In the genomic region with DNA sequence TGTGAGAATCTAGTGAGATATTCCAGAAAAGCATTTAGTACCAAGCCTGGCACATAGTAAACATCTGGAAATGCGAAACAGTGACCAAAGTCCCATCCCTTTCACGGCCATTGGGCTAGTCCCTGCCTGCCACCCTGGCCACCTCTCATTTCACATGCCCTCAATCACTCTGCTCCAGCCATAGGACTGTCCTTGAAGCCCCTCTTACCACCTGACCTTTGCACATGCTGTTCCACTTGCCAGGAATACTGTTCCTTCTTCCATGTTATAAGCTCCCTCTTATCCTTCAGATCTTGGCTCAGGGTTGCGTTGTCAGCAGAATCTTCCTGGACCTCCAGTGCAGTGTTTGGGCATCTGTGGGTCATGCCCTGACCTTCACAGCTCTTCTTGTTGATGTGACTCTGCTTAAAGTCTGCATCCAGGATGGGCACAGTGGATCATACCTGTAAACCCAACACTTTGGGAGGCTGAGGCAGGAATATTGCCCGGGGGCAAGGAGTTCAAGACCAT, we compare ENCODE assay signal across 2 cellular contexts.
TF ChIP-seq lines count a peak whose summit lies in the region.

No MANE protein-coding gene starts in this region.

TF ChIP-seq in HCT116, 20 proteins besides CTCF, POLR2A, EP300 and RAD21:
- TF ChIP-seq, protein P1, sequence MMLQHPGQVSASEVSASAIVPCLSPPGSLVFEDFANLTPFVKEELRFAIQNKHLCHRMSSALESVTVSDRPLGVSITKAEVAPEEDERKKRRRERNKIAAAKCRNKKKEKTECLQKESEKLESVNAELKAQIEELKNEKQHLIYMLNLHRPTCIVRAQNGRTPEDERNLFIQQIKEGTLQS (IDR thresholded peaks at IDR 0.05): no peak
- no peak for TF ChIP-seq EZH2 (IDR thresholded peaks at IDR 0.05)
- TF ChIP-seq EGR1 (IDR thresholded peaks at IDR 0.05; ENCODE audit: low read depth): no peak
- no peak for TF ChIP-seq CBX3 (IDR thresholded peaks at IDR 0.05; ENCODE audit: low read depth)
- TF ChIP-seq ZNF274 (IDR thresholded peaks at IDR 0.05; ENCODE audit: low read depth, low read length): no peak
- no peak for TF ChIP-seq POLR2AphosphoS5 (IDR thresholded peaks at IDR 0.05; ENCODE audit: low read depth, low read length)
- no peak for TF ChIP-seq FOSL1 (IDR thresholded peaks at IDR 0.05; ENCODE audit: low read depth)
- no peak for TF ChIP-seq SP1 (IDR thresholded peaks at IDR 0.05; ENCODE audit: low read depth)
- TF ChIP-seq MAX (IDR thresholded peaks at IDR 0.05): no peak
- TF ChIP-seq SIN3A (IDR thresholded peaks at IDR 0.05; ENCODE audit: low read depth): no peak
- no peak for TF ChIP-seq TCF7L2 (IDR thresholded peaks at IDR 0.05; ENCODE audit: borderline replicate concordance, extremely low read depth, insufficient read depth, insufficient read length)
- no peak for TF ChIP-seq JUND (IDR thresholded peaks at IDR 0.05)
- TF ChIP-seq ELF1 (IDR thresholded peaks at IDR 0.05; ENCODE audit: borderline replicate concordance, low read depth): no peak
- TF ChIP-seq EZH2phosphoT487 (IDR thresholded peaks at IDR 0.05; ENCODE audit: borderline replicate concordance): no peak
- TF ChIP-seq CEBPB (IDR thresholded peaks at IDR 0.05; ENCODE audit: low read depth): no peak
- TF ChIP-seq YY1 (IDR thresholded peaks at IDR 0.05; ENCODE audit: extremely low read depth, insufficient replicate concordance, low read depth, low read length): no peak
TF ChIP-seq in HCT116: peak in this region for 0.

TF ChIP-seq in K562, 482 proteins besides CTCF, POLR2A, EP300 and RAD21:
- TF ChIP-seq MAFF (IDR thresholded peaks at IDR 0.05; ENCODE audit: low read length) (0 out of 2 replicates have a peak, but pooled peaks have one; percentile 29), C11orf30 (IDR thresholded peaks at IDR 0.05; ENCODE audit: low read depth) (peak; percentile 64), NCOR1 (IDR thresholded peaks at IDR 0.05) (no peak), MAFK (IDR thresholded peaks at IDR 0.05; ENCODE audit: low read length) (peak; percentile 55; the same call in 1 of the 2 replicates), NFE2 (IDR thresholded peaks at IDR 0.05; ENCODE audit: low read depth) (no peak), RBM14 (IDR thresholded peaks at IDR 0.05; ENCODE audit: borderline replicate concordance, insufficient read depth, low read depth, low read length) (no peak), ZNF316 (IDR thresholded peaks at IDR 0.05) (peak; percentile 76)
